Comparison of ENCODE assay signal across 19 cellular contexts in the genomic region with DNA sequence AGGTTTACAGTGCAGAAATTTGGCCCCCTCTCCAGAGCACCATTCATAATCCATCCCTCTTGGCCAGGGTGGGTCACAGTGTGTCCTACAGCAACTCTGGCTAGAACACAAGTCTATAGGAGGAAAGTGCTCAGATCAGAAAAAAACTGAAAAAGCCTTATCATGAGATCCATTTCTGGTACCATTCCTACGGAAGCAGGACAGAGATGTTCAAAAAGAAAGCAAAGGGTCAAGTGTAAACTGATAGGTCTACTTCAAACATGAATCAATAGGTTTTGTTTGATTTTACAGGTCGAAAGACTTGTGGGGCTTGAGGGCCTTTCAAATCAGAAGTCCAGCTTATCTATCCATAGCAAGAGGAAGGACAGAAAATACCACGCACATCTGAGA.
A peak's percentile ranks its signal among the peaks of the same experiment; 100 is the strongest.
DNase-seq lines count a peak whose midpoint lies in the region; ATAC-seq and TF ChIP-seq lines count a peak whose summit lies in the region.
"Had no signal": no experiment of that assay in that cellular context is flagged by ENCODE, and none has a peak within 500 bp of the region (broad histone marks: within the 10 kb centered on the region; RNA-seq: fewer than 3 reads in every experiment).

No MANE protein-coding gene starts in this region.

- no peak overlapping the region for H3K18ac ChIP-seq in mesenchymal stem cell (ENCODE audit: low read depth in 1 of 2, low read length in 2 of 2)

- no peak overlapping the region for H2BK5ac ChIP-seq in mesenchymal stem cell (ENCODE audit: low read depth, low read length, poor library complexity, severe bottlenecking)

- peaks cover 32% of the 10 kb centered on the region for H3K79me1 ChIP-seq in mesenchymal stem cell (replicated peaks; ENCODE audit: low read length, poor library complexity, severe bottlenecking)

- no peaks in the 10 kb centered on the region for H3K9me3 Mint-ChIP-seq in type B pancreatic cell
- H3K9me3 Mint-ChIP-seq: CD8-positive, alpha-beta T cell had no signal

- H3K4me3 Mint-ChIP-seq in type B pancreatic cell: peak overlapping the region; percentile 74
- H3K4me3 Mint-ChIP-seq: CD8-positive, alpha-beta T cell had no signal

- H3K9ac ChIP-seq in colonic mucosa (ENCODE audit: low read depth in 2 of 2, low read length in 2 of 2): peak overlapping the region in 1 of 2 donors; percentile 80
- H3K9ac ChIP-seq in mesenchymal stem cell (ENCODE audit: low read length): no peak overlapping the region

- no peak overlapping the region for H3K4me2 ChIP-seq in mesenchymal stem cell (ENCODE audit: low read length, poor library complexity, severe bottlenecking)

- H3K4me1 ChIP-seq in colonic mucosa (peaks cover 7% of the 10 kb centered on the region), mesenchymal stem cell (ENCODE audit: control insufficient read depth, insufficient read depth, low read depth, low read length) (peaks cover 17% of the 10 kb centered on the region)
- H3K4me1 ChIP-seq: SJCRH30 had no signal

- no peak for ATAC-seq in omental fat pad (ENCODE audit: low FRiP score)
- ATAC-seq: CD8-positive, alpha-beta T cell had no signal

- no peak overlapping the region for H2BK15ac ChIP-seq in mesenchymal stem cell (ENCODE audit: low read depth, poor library complexity, severe bottlenecking)

- H4K8ac ChIP-seq in mesenchymal stem cell (ENCODE audit: low read length): no peak overlapping the region

- in situ Hi-C loops in ACHN (cut with HindIII; ENCODE audit: low pct_ligation_motif_present, low pct_unique_long_range_greater_than_20kb, low sequenced_read_pairs): no loop called here

- 93% methylated on average over 1 of the region's 3 CpGs for WGBS in mesenchymal stem cell

- H2AK5ac ChIP-seq in mesenchymal stem cell (ENCODE audit: low read length, severe bottlenecking): no peak overlapping the region

- no peak overlapping the region for H3K4ac ChIP-seq in mesenchymal stem cell (ENCODE audit: low read depth in 1 of 2, low read length in 2 of 2)

- H2AFZ ChIP-seq in mesenchymal stem cell (ENCODE audit: low read depth, low read length): no peak overlapping the region

- H3K36me3 ChIP-seq in colonic mucosa: no peaks in the 10 kb centered on the region
- peaks cover 0 to 7% of the 10 kb centered on the region in 2 experiments for H3K36me3 ChIP-seq in mesenchymal stem cell (ENCODE audit: control insufficient read depth in 1 of 2, insufficient read depth in 2 of 2, low read depth in 1 of 2, low read length in 2 of 2)
- H3K36me3 ChIP-seq: SJCRH30 had no signal

- no peaks in the 10 kb centered on the region for H3K27me3 Mint-ChIP-seq in type B pancreatic cell

- H3K27ac Mint-ChIP-seq in type B pancreatic cell: peak overlapping the region; percentile 77
- H3K27ac Mint-ChIP-seq: CD8-positive, alpha-beta T cell had no signal

- no peaks in the 10 kb centered on the region for H3K27me3 ChIP-seq in colonic mucosa
- H3K27me3 ChIP-seq in mesenchymal stem cell (ENCODE audit: control insufficient read depth in 1 of 2, insufficient read depth in 1 of 2, low read length in 2 of 2): no peaks in the 10 kb centered on the region
- H3K27me3 ChIP-seq: SJCRH30 had no signal

- H3K27ac ChIP-seq in colonic mucosa (peak overlapping the region; percentile 87), mesenchymal stem cell (ENCODE audit: low read length, poor library complexity, severe bottlenecking) (no peak overlapping the region)
- H3K27ac ChIP-seq: 22Rv1, SJCRH30 had no signal

- no peak overlapping the region for H2BK12ac ChIP-seq in mesenchymal stem cell (ENCODE audit: low read length in 2 of 2)

- no peak overlapping the region for H4K91ac ChIP-seq in mesenchymal stem cell (ENCODE audit: low read length)

- H3K9me3 ChIP-seq in colonic mucosa: no peaks in the 10 kb centered on the region
- H3K9me3 ChIP-seq in mesenchymal stem cell (ENCODE audit: control insufficient read depth, low read length): no peaks in the 10 kb centered on the region
- H3K9me3 ChIP-seq: SJCRH30 had no signal

- peaks cover 11% of the 10 kb centered on the region for H3K36me3 Mint-ChIP-seq in type B pancreatic cell
- H3K36me3 Mint-ChIP-seq: CD8-positive, alpha-beta T cell had no signal

- H3K4me1 Mint-ChIP-seq in type B pancreatic cell (ENCODE audit: unreplicated experiment): peaks cover 27% of the 10 kb centered on the region

- TF ChIP-seq CTCF in colonic mucosa (IDR thresholded peaks at IDR 0.05): no peak
- TF ChIP-seq CTCF in type B pancreatic cell (conservative IDR thresholded peaks at IDR 0.05): no peak
- TF ChIP-seq CTCF in omental fat pad (IDR thresholded peaks at IDR 0.05): no peak

- DNase-seq in DMS53 (lab: John Stamatoyannopoulos, UW) (peak; percentile 59), DMS53 treated with DMSO at 0.1 percent for 48 hours (lab: John Stamatoyannopoulos, UW; ENCODE audit: unreplicated experiment) (no peak), NCI-H146 treated with DMSO at 0.1 percent for 48 hours (lab: John Stamatoyannopoulos, UW; ENCODE audit: unreplicated experiment) (peak; percentile 21), colonic mucosa (no peak), type B pancreatic cell (ENCODE audit: extremely low spot score, unreplicated experiment) (no peak), omental fat pad (ENCODE audit: low spot score) (no peak), mesenchymal stem cell (no peak), ACHN (no peak)
- DNase-seq: AML-193; C1 segment of cervical spinal cord; CD8-positive, alpha-beta T cell; EL; GF-D8; Karpas-422; NCI-H226; NCI-H748 treated with DMSO at 0.1 percent for 48 hours; NK-92 treated with Interleukin-12 subunit alpha and Interleukin-12 subunit beta, amount 100 ng/mL, for 24 hours; SJCRH30 had no signal

- no peak overlapping the region for H3K14ac ChIP-seq in mesenchymal stem cell (ENCODE audit: low read length in 2 of 2)

- no peak overlapping the region for H3K23ac ChIP-seq in mesenchymal stem cell (ENCODE audit: low read length in 2 of 2)

- no peak overlapping the region for H2BK120ac ChIP-seq in mesenchymal stem cell (ENCODE audit: low read depth, low read length)

- intact Hi-C loops in colonic mucosa (cut with DNase I): no loop called here

- H3K4me3 ChIP-seq in colonic mucosa: no peak overlapping the region
- no peak overlapping the region for H3K4me3 ChIP-seq in mesenchymal stem cell (ENCODE audit: insufficient read depth in 1 of 2, low read depth in 1 of 2, low read length in 2 of 2)
- H3K4me3 ChIP-seq: SJCRH30 had no signal

Comparison
In these comparisons a context has a peak if more than half of its experiments do, and no peak if none do; other contexts are left out.
1. DNase-seq: peak in DMS53 (single experiment) and NCI-H146 treated with DMSO at 0.1 percent for 48 hours (single experiment); none in DMS53 treated with DMSO at 0.1 percent for 48 hours (single experiment), colonic mucosa (single experiment), type B pancreatic cell (single experiment), omental fat pad (single experiment), mesenchymal stem cell (single experiment) and ACHN (single experiment).